26 cellular contexts compared by ENCODE assay signal in the genomic region with DNA sequence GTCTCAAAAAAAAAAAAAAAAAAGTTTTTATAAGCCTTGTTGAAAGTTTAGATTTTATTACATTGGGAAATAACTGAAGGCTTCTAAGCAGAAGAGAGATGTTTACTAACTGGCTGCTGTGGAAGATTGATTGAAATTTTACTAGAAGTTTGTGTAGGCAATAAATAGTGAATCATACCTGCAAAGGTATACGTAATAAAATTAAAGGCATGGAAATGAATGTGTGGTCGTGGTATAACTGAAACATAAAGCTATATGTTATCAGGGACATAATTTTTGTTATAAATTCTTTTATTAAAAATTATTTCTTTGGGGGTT. TPM values are rescaled to one million over a fixed set of nuclear protein-coding genes. Genes with fewer than 3 reads are reported as not detected.
DNase-seq lines count a peak whose midpoint lies in the region; ATAC-seq, FAIRE-seq and TF ChIP-seq lines count a peak whose summit lies in the region.
"Had no signal": no experiment of that assay in that cellular context is flagged by ENCODE, and none has a peak within 500 bp of the region (broad histone marks: within the 10 kb centered on the region; RNA-seq: fewer than 3 reads in every experiment).

No MANE protein-coding gene starts in this region.

- H3K9ac ChIP-seq in PC-3 (ENCODE audit: low read length): no peak overlapping the region

- no peaks in the 10 kb centered on the region for H3K9me2 ChIP-seq in PC-3 (replicated peaks; ENCODE audit: low read length)

- H3K9me3 Mint-ChIP-seq in activated CD8-positive, alpha-beta T cell treated with anti-CD3 and anti-CD28 coated beads for 36 hours: no peaks in the 10 kb centered on the region
- H3K9me3 Mint-ChIP-seq in activated CD8-positive, alpha-beta T cell treated with anti-CD3 and anti-CD28 coated beads, Interleukin-2, amount 10 ng/mL, durations not matched to agents 7 days and 5 days (ENCODE audit: insufficient read depth): no peaks in the 10 kb centered on the region
- H3K9me3 Mint-ChIP-seq in CD4-positive, alpha-beta memory T cell: no peaks in the 10 kb centered on the region
- H3K9me3 Mint-ChIP-seq: CD14-positive monocyte had no signal

- no peak for DNase-seq in activated CD8-positive, alpha-beta T cell treated with anti-CD3 and anti-CD28 coated beads for 36 hours
- DNase-seq in activated CD8-positive, alpha-beta T cell treated with anti-CD3 and anti-CD28 coated beads, Interleukin-2, amount 10 ng/mL, durations not matched to agents 7 days and 5 days: no peak
- DNase-seq in CD4-positive, alpha-beta memory T cell: no peak
- DNase-seq in PC-3 (peak; percentile 52), mucosa of descending colon (no peak), small intestine (no peak), NCI-H345 treated with DMSO at 0.1 percent for 48 hours (lab: John Stamatoyannopoulos, UW; ENCODE audit: unreplicated experiment) (no peak), NCI-H2107 (lab: John Stamatoyannopoulos, UW) (no peak)
- DNase-seq: DMS53, GDM1, NCI-H1092 treated with DMSO at 0.1 percent for 48 hours, NCI-H1436 treated with DMSO at 0.1 percent for 48 hours, NCI-H1930, NCI-H2227 treated with DMSO at 0.1 percent for 48 hours, NCI-H510A treated with DMSO at 0.1 percent for 48 hours, NCI-H748 treated with DMSO at 0.1 percent for 48 hours, SHP77 treated with DMSO at 0.1 percent for 48 hours had no signal

- H3F3A ChIP-seq in PC-3 (ENCODE audit: low read length, unreplicated experiment): peaks cover 4% of the 10 kb centered on the region

- peak overlapping the region; percentile 63 for H3K27ac Mint-ChIP-seq in activated CD8-positive, alpha-beta T cell treated with anti-CD3 and anti-CD28 coated beads for 36 hours
- H3K27ac Mint-ChIP-seq in activated CD8-positive, alpha-beta T cell treated with anti-CD3 and anti-CD28 coated beads, Interleukin-2, amount 10 ng/mL, durations not matched to agents 7 days and 5 days: no peak overlapping the region
- no peak overlapping the region for H3K27ac Mint-ChIP-seq in CD4-positive, alpha-beta memory T cell

- no peaks in the 10 kb centered on the region for H3K27me3 Mint-ChIP-seq in activated CD8-positive, alpha-beta T cell treated with anti-CD3 and anti-CD28 coated beads for 36 hours
- no peaks in the 10 kb centered on the region for H3K27me3 Mint-ChIP-seq in activated CD8-positive, alpha-beta T cell treated with anti-CD3 and anti-CD28 coated beads, Interleukin-2, amount 10 ng/mL, durations not matched to agents 7 days and 5 days (ENCODE audit: low read depth)
- H3K27me3 Mint-ChIP-seq in CD4-positive, alpha-beta memory T cell: no peaks in the 10 kb centered on the region

- peaks cover 94% of the 10 kb centered on the region for H4K20me1 ChIP-seq in PC-3 (ENCODE audit: low read length)

- H3K27ac ChIP-seq in CD4-positive, alpha-beta memory T cell (ENCODE audit: low read depth, low read length): no peak overlapping the region
- H3K27ac ChIP-seq in PC-3 (ENCODE audit: low read length): no peak overlapping the region
- no peak overlapping the region for H3K27ac ChIP-seq in small intestine (ENCODE audit: low read depth in 1 of 2, low read length in 1 of 2)
- H3K27ac ChIP-seq: HL-60 had no signal

- POLR2A ChIA-PET in activated CD8-positive, alpha-beta T cell treated with anti-CD3 and anti-CD28 coated beads for 36 hours (lab: Charles Lee): interaction anchor here (0.9 to 1.6 kb wide), 2 partner anchors 14 to 20 kb away, joined by 3 to 6 read pairs; no protein-coding TSS in a partner anchor
- POLR2A ChIA-PET in activated CD8-positive, alpha-beta T cell treated with anti-CD3 and anti-CD28 coated beads, Interleukin-2, amount 10 ng/mL, durations not matched to agents 7 days and 5 days (lab: Charles Lee): interaction anchor here (1.0 kb wide), 1 partner anchor 9 kb away, joined by 4 read pairs; a partner anchor contains a TSS
- POLR2A ChIA-PET in CD4-positive, alpha-beta memory T cell (lab: Charles Lee; ENCODE audit: partially characterized antibody): interaction anchor here (0.7 kb wide), 1 partner anchor 9 kb away, joined by 3 read pairs; a partner anchor contains a TSS
- POLR2A ChIA-PET in PC-3 (lab: Charles Lee; ENCODE audit: unreplicated experiment): interaction anchor here (0.6 to 0.7 kb wide), 2 partner anchors 65 to 99 kb away, joined by 4 to 5 read pairs; no protein-coding TSS in a partner anchor

- H3K36me3 ChIP-seq in CD4-positive, alpha-beta memory T cell (ENCODE audit: insufficient read depth, low read length): no peaks in the 10 kb centered on the region
- H3K36me3 ChIP-seq in PC-3 (ENCODE audit: low read depth, low read length): peaks cover 10% of the 10 kb centered on the region; the same call in 1 of the 2 replicates
- H3K36me3 ChIP-seq in mucosa of descending colon (ENCODE audit: low read depth): no peaks in the 10 kb centered on the region
- no peaks in the 10 kb centered on the region for H3K36me3 ChIP-seq in small intestine (ENCODE audit: control insufficient read depth in 2 of 2, insufficient read depth in 2 of 2, low read length in 2 of 2)

- peaks cover 100% of the 10 kb centered on the region for H3K79me2 ChIP-seq in PC-3 (ENCODE audit: low read length)

- no peak for TF ChIP-seq CTCF in activated CD8-positive, alpha-beta T cell treated with anti-CD3 and anti-CD28 coated beads for 36 hours (IDR thresholded peaks at IDR 0.05)
- TF ChIP-seq CTCF in PC-3 (conservative IDR thresholded peaks at IDR 0.05; ENCODE audit: low read depth, low read length) (no peak), mucosa of descending colon (IDR thresholded peaks at IDR 0.05) (no peak)

- no peak overlapping the region for H3K4me3 ChIP-seq in CD4-positive, alpha-beta memory T cell (ENCODE audit: low read length in 2 of 2)
- H3K4me3 ChIP-seq in PC-3 (ENCODE audit: low read length): no peak overlapping the region
- no peak overlapping the region for H3K4me3 ChIP-seq in mucosa of descending colon
- no peak overlapping the region for H3K4me3 ChIP-seq in small intestine (ENCODE audit: low read depth in 1 of 2, low read length in 2 of 2)
- H3K4me3 ChIP-seq: K562 had no signal

- no peak for FAIRE-seq in small intestine (lab: Jason Lieb, UNC)
- FAIRE-seq: A204.1, D721Med, GM19239, HepG2, K562 had no signal

- H3K36me3 Mint-ChIP-seq in activated CD8-positive, alpha-beta T cell treated with anti-CD3 and anti-CD28 coated beads for 36 hours (ENCODE audit: low read depth): peaks cover 15% of the 10 kb centered on the region
- H3K36me3 Mint-ChIP-seq in activated CD8-positive, alpha-beta T cell treated with anti-CD3 and anti-CD28 coated beads, Interleukin-2, amount 10 ng/mL, durations not matched to agents 7 days and 5 days (ENCODE audit: low read depth): peaks cover 21% of the 10 kb centered on the region
- H3K36me3 Mint-ChIP-seq in CD4-positive, alpha-beta memory T cell: peaks cover 8 to 11% of the 10 kb centered on the region in 2 donors

- H3K4me1 Mint-ChIP-seq in activated CD8-positive, alpha-beta T cell treated with anti-CD3 and anti-CD28 coated beads for 36 hours (ENCODE audit: low read depth): peaks cover 60% of the 10 kb centered on the region
- H3K4me1 Mint-ChIP-seq in activated CD8-positive, alpha-beta T cell treated with anti-CD3 and anti-CD28 coated beads, Interleukin-2, amount 10 ng/mL, durations not matched to agents 7 days and 5 days (ENCODE audit: low read depth): peaks cover 37% of the 10 kb centered on the region
- H3K4me1 Mint-ChIP-seq in CD4-positive, alpha-beta memory T cell: peaks cover 40 to 80% (median 57%) of the 10 kb centered on the region in 4 donors

- intact Hi-C loops in activated CD8-positive, alpha-beta T cell treated with anti-CD3 and anti-CD28 coated beads for 36 hours (cut with micrococcal nuclease): no loop called here
- intact Hi-C loops in CD4-positive, alpha-beta memory T cell (cut with micrococcal nuclease): no loop called here
- intact Hi-C loops in PC-3 (cut with micrococcal nuclease): no loop called here
- intact Hi-C loops in mucosa of descending colon (cut with DNase I, micrococcal nuclease): no loop called here

- ATAC-seq in activated CD8-positive, alpha-beta T cell treated with anti-CD3 and anti-CD28 coated beads for 36 hours: no peak
- no peak for ATAC-seq in activated CD8-positive, alpha-beta T cell treated with anti-CD3 and anti-CD28 coated beads, Interleukin-2, amount 10 ng/mL, durations not matched to agents 7 days and 5 days
- ATAC-seq in PC-3 (peak; percentile 52), mucosa of descending colon (peak; percentile 52)
- ATAC-seq: K562 had no signal

- H2AFZ ChIP-seq in PC-3 (ENCODE audit: low read length): no peak overlapping the region

- no peak overlapping the region for H3K4me2 ChIP-seq in PC-3 (ENCODE audit: low read length)

- H3K27me3 ChIP-seq in CD4-positive, alpha-beta memory T cell (ENCODE audit: insufficient read depth, low read length): no peaks in the 10 kb centered on the region
- H3K27me3 ChIP-seq in PC-3 (ENCODE audit: low read length) (no peaks in the 10 kb centered on the region), small intestine (ENCODE audit: control insufficient read depth in 2 of 2, insufficient read depth in 2 of 2, low read length in 2 of 2) (no peaks in the 10 kb centered on the region)

- H3K9me3 ChIP-seq in CD4-positive, alpha-beta memory T cell (ENCODE audit: control insufficient read depth in 1 of 2, low read length in 2 of 2): no peaks in the 10 kb centered on the region
- H3K9me3 ChIP-seq in PC-3 (ENCODE audit: low read length): no peaks in the 10 kb centered on the region
- H3K9me3 ChIP-seq in mucosa of descending colon: no peaks in the 10 kb centered on the region
- H3K9me3 ChIP-seq in small intestine (ENCODE audit: control insufficient read depth, low read depth): no peaks in the 10 kb centered on the region

- 18 to 68% (median 43%) methylated on average over 2 of the region's 2 CpGs for WGBS in small intestine, 3 donors

- no peak overlapping the region for H3K4me3 Mint-ChIP-seq in activated CD8-positive, alpha-beta T cell treated with anti-CD3 and anti-CD28 coated beads for 36 hours
- no peak overlapping the region for H3K4me3 Mint-ChIP-seq in activated CD8-positive, alpha-beta T cell treated with anti-CD3 and anti-CD28 coated beads, Interleukin-2, amount 10 ng/mL, durations not matched to agents 7 days and 5 days
- H3K4me3 Mint-ChIP-seq in CD4-positive, alpha-beta memory T cell: peak overlapping the region in 5 of 8 donors; percentile 14 to 67 (median 33)

- H3K4me1 ChIP-seq in CD4-positive, alpha-beta memory T cell (ENCODE audit: insufficient read depth, low read length): peaks cover 98% of the 10 kb centered on the region
- H3K4me1 ChIP-seq in PC-3 (ENCODE audit: insufficient read depth, low read length) (peaks cover 20% of the 10 kb centered on the region), mucosa of descending colon (ENCODE audit: low read depth) (peaks cover 81% of the 10 kb centered on the region), small intestine (ENCODE audit: control insufficient read depth in 2 of 2, insufficient read depth in 1 of 2, low read depth in 1 of 2, low read length in 1 of 2) (peaks cover 18 to 19% of the 10 kb centered on the region in 2 donors)

- no TSS peak for BruUV-seq in PC-3 (replicated peaks; lab: Mats Ljungman, UMichigan)

- CTCF ChIA-PET in activated CD8-positive, alpha-beta T cell treated with anti-CD3 and anti-CD28 coated beads for 36 hours (lab: Charles Lee): interaction anchor here (0.7 kb wide), 1 partner anchor 155 kb away, joined by 3 read pairs; no protein-coding TSS in a partner anchor
- CTCF ChIA-PET in activated CD8-positive, alpha-beta T cell treated with anti-CD3 and anti-CD28 coated beads, Interleukin-2, amount 10 ng/mL, durations not matched to agents 7 days and 5 days (lab: Charles Lee): no interaction called here
- CTCF ChIA-PET in CD4-positive, alpha-beta memory T cell (lab: Charles Lee; ENCODE audit: partially characterized antibody): interaction anchor here (0.8 kb wide), 1 partner anchor 22 kb away, joined by 3 read pairs; no protein-coding TSS in a partner anchor
- CTCF ChIA-PET in PC-3 (lab: Charles Lee): no interaction called here

RNA-seq across cellular contexts. Expression of a gene that starts 8.7 kb away (rescaled TPM):
- total RNA-seq in activated CD8-positive, alpha-beta T cell treated with anti-CD3 and anti-CD28 coated beads for 36 hours: 100 to 1,000 TPM; 148 to 160 TPM
- total RNA-seq in activated CD8-positive, alpha-beta T cell treated with anti-CD3 and anti-CD28 coated beads, Interleukin-2, amount 10 ng/mL, durations not matched to agents 7 days and 5 days: 100 to 1,000 TPM; 112 to 116 TPM
- 100 to 1,000 TPM; 254 to 291 TPM for total RNA-seq in CD4-positive, alpha-beta memory T cell
- 10 to 100 TPM; 21.9 to 79.6 TPM for polyA plus RNA-seq in CD4-positive, alpha-beta memory T cell
- total RNA-seq in PC-3 (2014; rRNA removed) (43.0 and 54.3 TPM in 2 replicates), mucosa of descending colon (100 to 1,000 TPM in 2 of 3 donors, 10 to 100 TPM in 1; 91.0 to 122 (median 114) TPM)
- 100 to 1,000 TPM in 2 of 3 donors, 10 to 100 TPM in 1; 57.4 to 466 (median 435) TPM for polyA plus RNA-seq in small intestine

RNA-seq across cellular contexts. Expression of a gene that starts 20.4 kb away (rescaled TPM):
- total RNA-seq in activated CD8-positive, alpha-beta T cell treated with anti-CD3 and anti-CD28 coated beads for 36 hours: 10 to 100 TPM; 26.3 to 27.3 TPM
- total RNA-seq in activated CD8-positive, alpha-beta T cell treated with anti-CD3 and anti-CD28 coated beads, Interleukin-2, amount 10 ng/mL, durations not matched to agents 7 days and 5 days: 10 to 100 TPM; 28.9 to 31.2 TPM
- 10 to 100 TPM; 34.2 to 39.3 TPM for total RNA-seq in CD4-positive, alpha-beta memory T cell
- 1 to 10 TPM; 2.1 to 8.1 TPM for polyA plus RNA-seq in CD4-positive, alpha-beta memory T cell
- total RNA-seq in PC-3 (2014; rRNA removed) (44.2 and 44.3 TPM in 2 replicates), mucosa of descending colon (10 to 100 TPM; 26.8 to 86.0 (median 29.6) TPM)
- polyA plus RNA-seq in small intestine: 10 to 100 TPM in 1 of 3 donors, 1 to 10 TPM in 2; 5.7 to 12.5 (median 6.7) TPM

RNA-seq across cellular contexts. Expression of a gene that starts 39.2 kb away (rescaled TPM):
- not detected for total RNA-seq in activated CD8-positive, alpha-beta T cell treated with anti-CD3 and anti-CD28 coated beads for 36 hours
- total RNA-seq in activated CD8-positive, alpha-beta T cell treated with anti-CD3 and anti-CD28 coated beads, Interleukin-2, amount 10 ng/mL, durations not matched to agents 7 days and 5 days: not detected
- total RNA-seq in CD4-positive, alpha-beta memory T cell: not detected
- polyA plus RNA-seq in CD4-positive, alpha-beta memory T cell: not detected
- total RNA-seq in PC-3 (2014; rRNA removed): not detected in 2 replicates
- 10 to 100 TPM; 32.2 to 96.7 (median 57.6) TPM for total RNA-seq in mucosa of descending colon
- polyA plus RNA-seq in small intestine: 100 to 1,000 TPM in 2 of 3 donors, 10 to 100 TPM in 1; 60.8 to 298 (median 237) TPM
- total RNA-seq: H4, K562, LHCN-M2 had no signal
- polyA plus RNA-seq: CD14-positive monocyte, K562 had no signal

Comparison
In these comparisons a context has a peak if more than half of its experiments do, and no peak if none do; other contexts are left out.
1. CTCF ChIA-PET loops: an anchor here in activated CD8-positive, alpha-beta T cell treated with anti-CD3 and anti-CD28 coated beads for 36 hours (0.7 kb wide) and CD4-positive, alpha-beta memory T cell (0.8 kb wide); none called in activated CD8-positive, alpha-beta T cell treated with anti-CD3 and anti-CD28 coated beads, Interleukin-2, amount 10 ng/mL, durations not matched to agents 7 days and 5 days and PC-3.
2. ATAC-seq: peak in PC-3 (single experiment) and mucosa of descending colon (single experiment); none in activated CD8-positive, alpha-beta T cell treated with anti-CD3 and anti-CD28 coated beads for 36 hours (single experiment) and activated CD8-positive, alpha-beta T cell treated with anti-CD3 and anti-CD28 coated beads, Interleukin-2, amount 10 ng/mL, durations not matched to agents 7 days and 5 days (single experiment).
3. H3K4me3 Mint-ChIP-seq: peak in CD4-positive, alpha-beta memory T cell (5 of 8); none in activated CD8-positive, alpha-beta T cell treated with anti-CD3 and anti-CD28 coated beads for 36 hours (single experiment) and activated CD8-positive, alpha-beta T cell treated with anti-CD3 and anti-CD28 coated beads, Interleukin-2, amount 10 ng/mL, durations not matched to agents 7 days and 5 days (single experiment).
4. RNA of a gene that starts 39.2 kb away (total RNA-seq): 32.2 to 96.7 TPM in mucosa of descending colon; not detected in PC-3, not detected in activated CD8-positive, alpha-beta T cell treated with anti-CD3 and anti-CD28 coated beads for 36 hours, not detected in activated CD8-positive, alpha-beta T cell treated with anti-CD3 and anti-CD28 coated beads, Interleukin-2, amount 10 ng/mL, durations not matched to agents 7 days and 5 days and not detected in CD4-positive, alpha-beta memory T cell; every median in the first group is over 10 times any median in the second.